In genomic region chr11:33185756-33186155, GRCh38 we compare ENCODE assay signal across 15 cellular contexts. TPM values are rescaled to one million over a fixed set of nuclear protein-coding genes. Genes with fewer than 3 reads are reported as not detected.
DNase-seq lines count a peak whose midpoint lies in the region; ATAC-seq, FAIRE-seq and TF ChIP-seq lines count a peak whose summit lies in the region.
"Had no signal": no experiment of that assay in that cellular context is flagged by ENCODE, and none has a peak within 500 bp of the region (broad histone marks: within the 10 kb centered on the region; RNA-seq: fewer than 3 reads in every experiment).

No MANE protein-coding gene starts in this region.

- ATAC-seq in heart right ventricle = no peak
- ATAC-seq: HepG2 had no signal

- DNase-seq in D341Med (ENCODE audit: low spot score) (peak; percentile 62), NCI-H524 treated with DMSO at 0.1 percent for 48 hours (lab: John Stamatoyannopoulos, UW) (peak; percentile 79), WERI-Rb-1 (peak; percentile 41), skeletal muscle cell (ENCODE audit: low read depth) (peak; percentile 15), globus pallidus (ENCODE audit: low spot score) (no peak), heart right ventricle (no peak), RCC 7860 (ENCODE audit: low spot score) (no peak)
- DNase-seq: 8988T; CD4-positive, alpha-beta memory T cell; DMS79 treated with DMSO at 0.1 percent for 48 hours; GF-D8; GOT3; H7 had no signal

- no peak for TF ChIP-seq CTCF in WERI-Rb-1 (IDR thresholded peaks at IDR 0.05; ENCODE audit: low read depth, low read length)
- TF ChIP-seq CTCF in heart right ventricle (IDR thresholded peaks at IDR 0.05) = no peak

- H3K36me3 ChIP-seq in WERI-Rb-1 (no peaks in the 10 kb centered on the region), heart right ventricle (no peaks in the 10 kb centered on the region)

- no peak for FAIRE-seq in RCC 7860 (lab: Jason Lieb, UNC)
- FAIRE-seq: HepG2 had no signal

- H3K27ac ChIP-seq in WERI-Rb-1 (no peak overlapping the region), heart right ventricle (no peak overlapping the region)
- H3K27ac ChIP-seq: BLaER1 had no signal

- no peaks in the 10 kb centered on the region for H3K9me3 ChIP-seq in WERI-Rb-1 (ENCODE audit: severe bottlenecking)
- H3K9me3 ChIP-seq in heart right ventricle = no peaks in the 10 kb centered on the region
- H3K9me3 ChIP-seq: BLaER1 had no signal

- no peaks in the 10 kb centered on the region for H3K27me3 ChIP-seq in WERI-Rb-1 (ENCODE audit: insufficient read depth, low read depth, severe bottlenecking)
- H3K27me3 ChIP-seq in heart right ventricle = no peaks in the 10 kb centered on the region
- H3K27me3 ChIP-seq: BLaER1 had no signal

- H3K4me3 ChIP-seq in WERI-Rb-1 (ENCODE audit: low read depth, low read length) (no peak overlapping the region), skeletal muscle cell (ENCODE audit: low read depth, low read length) (no peak overlapping the region), heart right ventricle (no peak overlapping the region)
- H3K4me3 ChIP-seq: BLaER1 had no signal

- intact Hi-C loops in heart right ventricle (cut with DNase I) = no loop called here

- WGBS in heart right ventricle, 2 donors = 93 to 94% methylated on average over 1 of the region's 1 CpG

- no peaks in the 10 kb centered on the region for H3K4me1 ChIP-seq in heart right ventricle

RNA-seq across cellular contexts. Expression of gene CSTF3, which starts 24.5 kb away (rescaled TPM):
- total RNA-seq in heart right ventricle = 10 to 100 TPM in 9 of 10 donors, 1 to 10 TPM in 1; 8.6 to 16.0 (median 12.7) TPM
- polyA plus RNA-seq in heart right ventricle = 10 to 100 TPM; 10.6 to 46.1 TPM

Comparison
In these comparisons a context has a peak if more than half of its experiments do, and no peak if none do; other contexts are left out.
1. DNase-seq: peak in D341Med (single experiment), NCI-H524 treated with DMSO at 0.1 percent for 48 hours (single experiment), WERI-Rb-1 (single experiment) and skeletal muscle cell (single experiment); none in globus pallidus (single experiment), heart right ventricle (0 of 2) and RCC 7860 (single experiment).